1 cellular context compared by ENCODE assay signal in the genomic region with DNA sequence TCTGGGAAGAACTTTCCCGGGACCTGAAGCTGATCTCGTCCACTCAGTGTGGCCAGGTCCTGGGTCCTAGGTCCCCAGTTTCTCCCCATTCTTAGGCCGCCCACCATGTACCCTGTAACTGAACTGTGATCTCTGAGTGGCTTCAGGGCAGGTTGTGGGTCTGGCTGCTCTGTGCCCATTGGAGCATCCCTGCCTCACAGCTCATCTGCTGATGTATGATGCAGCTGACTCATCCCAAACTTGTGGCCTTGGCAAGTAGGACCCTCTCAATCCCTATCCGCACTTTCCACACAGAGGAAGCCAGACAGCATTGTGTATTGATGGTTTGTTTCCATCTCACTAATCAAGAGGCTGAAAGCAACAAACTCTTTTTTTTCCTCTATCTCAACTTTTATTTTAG.
TF ChIP-seq lines count a peak whose summit lies in the region.

No MANE protein-coding gene starts in this region.

TF ChIP-seq in IMR-90, 13 proteins besides CTCF, POLR2A, EP300 and RAD21:
- TF ChIP-seq NFE2L2 (IDR thresholded peaks at IDR 0.05; ENCODE audit: low read depth, low read length) (no peak), SMC3 (IDR thresholded peaks at IDR 0.05; ENCODE audit: low read depth, low read length) (no peak), MXI1 (IDR thresholded peaks at IDR 0.05; ENCODE audit: borderline replicate concordance, low read depth, low read length) (no peak), RFX5 (IDR thresholded peaks at IDR 0.05; ENCODE audit: low read depth, low read length) (no peak), RCOR1 (IDR thresholded peaks at IDR 0.05; ENCODE audit: insufficient replicate concordance, low read length) (no peak), FOS (IDR thresholded peaks at IDR 0.05; ENCODE audit: low read depth, low read length) (no peak), CHD1 (IDR thresholded peaks at IDR 0.05; ENCODE audit: low read depth, low read length) (no peak), MAZ (IDR thresholded peaks at IDR 0.05; ENCODE audit: borderline replicate concordance, low read depth, low read length) (no peak), BHLHE40 (IDR thresholded peaks at IDR 0.05; ENCODE audit: low read depth, low read length) (no peak), MAFK (IDR thresholded peaks at IDR 0.05; ENCODE audit: low read depth, low read length) (no peak), CEBPB (IDR thresholded peaks at IDR 0.05; ENCODE audit: low read depth, low read length) (no peak), USF2 (IDR thresholded peaks at IDR 0.05; ENCODE audit: low read depth, low read length) (no peak)
- TF ChIP-seq, protein P1, sequence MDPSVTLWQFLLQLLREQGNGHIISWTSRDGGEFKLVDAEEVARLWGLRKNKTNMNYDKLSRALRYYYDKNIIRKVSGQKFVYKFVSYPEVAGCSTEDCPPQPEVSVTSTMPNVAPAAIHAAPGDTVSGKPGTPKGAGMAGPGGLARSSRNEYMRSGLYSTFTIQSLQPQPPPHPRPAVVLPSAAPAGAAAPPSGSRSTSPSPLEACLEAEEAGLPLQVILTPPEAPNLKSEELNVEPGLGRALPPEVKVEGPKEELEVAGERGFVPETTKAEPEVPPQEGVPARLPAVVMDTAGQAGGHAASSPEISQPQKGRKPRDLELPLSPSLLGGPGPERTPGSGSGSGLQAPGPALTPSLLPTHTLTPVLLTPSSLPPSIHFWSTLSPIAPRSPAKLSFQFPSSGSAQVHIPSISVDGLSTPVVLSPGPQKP (IDR thresholded peaks at IDR 0.05; ENCODE audit: borderline replicate concordance, low read depth, low read length), result no peak
TF ChIP-seq in IMR-90: peak in this region for 0.
